Comparison of ENCODE assay signal across 32 cellular contexts in genomic region chr13:36859259-36859658, GRCh38.
"Had no signal": no experiment of that assay in that cellular context is flagged by ENCODE, and none has a peak within 500 bp of the region (broad histone marks: within the 10 kb centered on the region; RNA-seq: fewer than 3 reads in every experiment).

No MANE protein-coding gene starts in this region.

- H3K27me3 ChIP-seq: left lung, pancreas, stomach, suprapubic skin, tibial artery, uterus had no signal

- DNase-seq: hypothalamus; immature natural killer cell; kidney; left colon; left lung; lower lobe of right lung; mammary epithelial cell; mesenchymal stem cell; naive thymus-derived CD8-positive, alpha-beta T cell; nucleus accumbens; pancreas; posterior cingulate gyrus; retina; right cardiac atrium; stimulated activated CD4-positive, alpha-beta T cell treated with anti-CD3 and anti-CD28 coated beads, Interleukin-12 subunit alpha, Interleukin-12 subunit beta, amount 100 ng/mL, for 4 hours; stimulated activated CD4-positive, alpha-beta T cell treated with anti-CD3 and anti-CD28 coated beads, Interleukin-15, amount 100 ng/mL, for 24 hours; stimulated activated CD4-positive, alpha-beta T cell treated with anti-CD3 and anti-CD28 coated beads, Interleukin-2, amount 100 ng/mL, for 24 hours; stimulated activated CD4-positive, alpha-beta T cell treated with anti-CD3 and anti-CD28 coated beads, Interleukin-4, amount 100 ng/mL, for 1 hour; stimulated activated naive B cell treated with anti-CD40 and anti-IgM and Interleukin-4, amounts not matched to agents 10 μg/mL and 1 μg/mL and 100 μg/mL, for 72 hours; stimulated activated naive CD8-positive, alpha-beta T cell treated with anti-CD3 and anti-CD28 coated beads, Interleukin-15, Interleukin-2, amounts not matched to agents 100 U/mL and 50 U/mL, for 24 hours; stomach; tibial artery; uterus had no signal

- H3K27ac ChIP-seq: left lung, lower lobe of right lung, pancreas, prostate gland, skin epidermis, stomach, suprapubic skin, thoracic aorta, tibial artery, uterus had no signal

- H3K36me3 Mint-ChIP-seq: immature natural killer cell; naive thymus-derived CD8-positive, alpha-beta T cell; stimulated activated naive B cell treated with anti-CD40 and anti-IgM and Interleukin-4, amounts not matched to agents 10 μg/mL and 1 μg/mL and 100 μg/mL, for 72 hours had no signal

- H3K4me1 ChIP-seq: left lung, lower lobe of right lung, pancreas, prostate gland, stomach, suprapubic skin, tibial artery, uterus had no signal

- H3K4me3 ChIP-seq: left lung, lower lobe of right lung, pancreas, prostate gland, skin epidermis, stomach, suprapubic skin, thoracic aorta, tibial artery, uterus had no signal

- ATAC-seq: left colon; left lung; lower lobe of right lung; naive thymus-derived CD8-positive, alpha-beta T cell; pancreas; right cardiac atrium; sciatic nerve; stimulated activated naive B cell treated with anti-CD40 and anti-IgM and Interleukin-4, amounts not matched to agents 10 μg/mL and 1 μg/mL and 100 μg/mL, for 72 hours; stimulated activated naive CD8-positive, alpha-beta T cell treated with anti-CD3 and anti-CD28 coated beads, Interleukin-15, Interleukin-2, amounts not matched to agents 100 U/mL and 50 U/mL, for 24 hours had no signal

- H3K36me3 ChIP-seq: left lung, lower lobe of right lung, pancreas, suprapubic skin, uterus had no signal

- H3K9me3 ChIP-seq: left lung, lower lobe of right lung, pancreas, prostate gland, stomach, suprapubic skin, thoracic aorta, tibial artery, uterus had no signal

- H3K9me3 Mint-ChIP-seq: naive thymus-derived CD8-positive, alpha-beta T cell; nephron; neural crest cell; stimulated activated naive B cell treated with anti-CD40 and anti-IgM and Interleukin-4, amounts not matched to agents 10 μg/mL and 1 μg/mL and 100 μg/mL, for 72 hours; type B pancreatic cell had no signal

- FAIRE-seq: islet of Langerhans, kidney, pancreas had no signal

- H3K27ac Mint-ChIP-seq: immature natural killer cell; naive thymus-derived CD8-positive, alpha-beta T cell; nephron; stimulated activated naive B cell treated with anti-CD40 and anti-IgM and Interleukin-4, amounts not matched to agents 10 μg/mL and 1 μg/mL and 100 μg/mL, for 72 hours; type B pancreatic cell had no signal
